Comparison of ENCODE assay signal across 8 cellular contexts in genomic region chr1:117674521-117675400, GRCh38.
DNase-seq lines count a peak whose midpoint lies in the region; ATAC-seq, FAIRE-seq and TF ChIP-seq lines count a peak whose summit lies in the region.

No MANE protein-coding gene starts in this region.

- in situ Hi-C loops in brain microvascular endothelial cell (cut with HindIII; ENCODE audit: low pct_ligation_motif_present, low sequenced_read_pairs): no loop called here

- H3K27me3 ChIP-seq in OCI-LY1 (ENCODE audit: insufficient read depth, low read length) (no peaks in the 10 kb centered on the region), brain microvascular endothelial cell (replicated peaks) (no peaks in the 10 kb centered on the region), small intestine (ENCODE audit: control insufficient read depth in 2 of 2, insufficient read depth in 2 of 2, low read length in 2 of 2) (no peaks in the 10 kb centered on the region)

- FAIRE-seq in small intestine (lab: Jason Lieb, UNC): no peak

- H3K9me2 ChIP-seq in OCI-LY1 (ENCODE audit: low read depth, low read length): no peaks in the 10 kb centered on the region

- H4K20me1 ChIP-seq in OCI-LY1 (ENCODE audit: insufficient read depth, low read length): no peaks in the 10 kb centered on the region

- H2AFZ ChIP-seq in OCI-LY1 (ENCODE audit: low read length): no peak overlapping the region

- no peak overlapping the region for H3K4me2 ChIP-seq in OCI-LY1 (ENCODE audit: low read length)

- 41 to 69% (median 42%) methylated on average over 10 of the region's 10 CpGs for WGBS in small intestine, 3 donors

- no peaks in the 10 kb centered on the region for H3K79me2 ChIP-seq in OCI-LY1 (ENCODE audit: insufficient read depth, low read length)

- no peaks in the 10 kb centered on the region for H3K9me3 ChIP-seq in OCI-LY1 (ENCODE audit: low read length)
- H3K9me3 ChIP-seq in small intestine (ENCODE audit: control insufficient read depth, low read depth): no peaks in the 10 kb centered on the region

- peaks cover 25% of the 10 kb centered on the region for H3K4me1 ChIP-seq in OCI-LY1 (ENCODE audit: insufficient read depth, low read length, severe bottlenecking)
- no peaks in the 10 kb centered on the region for H3K4me1 ChIP-seq in small intestine (ENCODE audit: control insufficient read depth in 2 of 2, insufficient read depth in 1 of 2, low read depth in 1 of 2, low read length in 1 of 2)

- peak; percentile 60 for ATAC-seq in GM21576 (IDR thresholded peaks at IDR 0.05; ENCODE audit: unreplicated experiment)

- POLR2A ChIA-PET in GM10248 (lab: Yijun Ruan, JAX): interaction anchor here (0.5 to 0.6 kb wide), 2 partner anchors 162 to 336 kb away, joined by 3 to 7 read pairs; no protein-coding TSS in a partner anchor

- no peak overlapping the region for H3K9ac ChIP-seq in OCI-LY1 (ENCODE audit: low read length)

- no peaks in the 10 kb centered on the region for H3K36me3 ChIP-seq in OCI-LY1 (ENCODE audit: insufficient read depth, low read length)
- no peaks in the 10 kb centered on the region for H3K36me3 ChIP-seq in brain microvascular endothelial cell (replicated peaks)
- H3K36me3 ChIP-seq in small intestine (ENCODE audit: control insufficient read depth in 2 of 2, insufficient read depth in 2 of 2, low read length in 2 of 2): no peaks in the 10 kb centered on the region

- CTCF ChIA-PET in GM10248 (lab: Yijun Ruan, JAX): interaction anchor here (0.7 to 11.4 kb wide), 28 partner anchors 8 to 315 kb away, joined by 3 to 105 read pairs (median 5); no protein-coding TSS in a partner anchor

- H3K4me3 ChIP-seq in OCI-LY1 (ENCODE audit: low read depth, low read length, poor library complexity, severe bottlenecking) (no peak overlapping the region), brain microvascular endothelial cell (ENCODE audit: low read depth, low read length) (no peak overlapping the region), small intestine (ENCODE audit: low read depth in 1 of 2, low read length in 2 of 2) (no peak overlapping the region)

- peak; percentile 75 for DNase-seq in GM10248 (ENCODE audit: extremely low spot score)
- no peak for DNase-seq in brain microvascular endothelial cell
- peak; percentile 29 for DNase-seq in small intestine
- DNase-seq in NCI-H2171 (lab: John Stamatoyannopoulos, UW): no peak
- DNase-seq in A172 (ENCODE audit: low spot score): no peak
- no peak for DNase-seq in NCI-H524 (lab: John Stamatoyannopoulos, UW)

- TF ChIP-seq CTCF in GM10248 (IDR thresholded peaks at IDR 0.05; ENCODE audit: control extremely low read depth, extremely low read depth, low read depth, missing control alignments) (peak; percentile 74), OCI-LY1 (IDR thresholded peaks at IDR 0.05; ENCODE audit: low read length) (peak; percentile 75), brain microvascular endothelial cell (IDR thresholded peaks at IDR 0.05; ENCODE audit: low read depth, low read length, missing control alignments) (peak; percentile 51)

- no peaks in the 10 kb centered on the region for H3F3A ChIP-seq in OCI-LY1 (ENCODE audit: insufficient read depth, low read length)

- H3K27ac ChIP-seq in OCI-LY1 (ENCODE audit: low read depth, low read length, poor library complexity, severe bottlenecking) (no peak overlapping the region), brain microvascular endothelial cell (no peak overlapping the region), small intestine (ENCODE audit: low read depth in 1 of 2, low read length in 1 of 2) (peak overlapping the region in 1 of 2 donors; percentile 17)

Comparison
In these comparisons a context has a peak if more than half of its experiments do, and no peak if none do; other contexts are left out.
1. DNase-seq: peak in GM10248 (single experiment) and small intestine (single experiment); none in brain microvascular endothelial cell (single experiment), NCI-H2171 (single experiment), A172 (single experiment) and NCI-H524 (0 of 2).
2. Peak in every context shown above with its lines, with median percentiles within 50 percentile points of each other: CTCF ChIP-seq.